ENCODE assay signal across 1 cellular context in genomic region chr1:84246228-84246627, GRCh38.
TF ChIP-seq lines count a peak whose summit lies in the region.

No MANE protein-coding gene starts in this region.

TF ChIP-seq in endothelial cell of umbilical vein, 7 proteins besides CTCF, POLR2A, EP300 and RAD21 (continued from another document):
- no peak for TF ChIP-seq EZH2 (IDR thresholded peaks at IDR 0.05; ENCODE audit: borderline replicate concordance, low read depth, low read length, severe bottlenecking)
- TF ChIP-seq FOS (IDR thresholded peaks at IDR 0.05; ENCODE audit: borderline replicate concordance, insufficient read depth, low read length): no peak
- TF ChIP-seq POLR2AphosphoS5 (IDR thresholded peaks at IDR 0.05; ENCODE audit: insufficient read depth, low read depth, low read length): no peak
- no peak for TF ChIP-seq JUN (IDR thresholded peaks at IDR 0.05; ENCODE audit: borderline replicate concordance, insufficient read depth, insufficient read length, low read depth)
- TF ChIP-seq MAX (IDR thresholded peaks at IDR 0.05; ENCODE audit: insufficient read depth, insufficient read length): no peak
